In the genomic region with DNA sequence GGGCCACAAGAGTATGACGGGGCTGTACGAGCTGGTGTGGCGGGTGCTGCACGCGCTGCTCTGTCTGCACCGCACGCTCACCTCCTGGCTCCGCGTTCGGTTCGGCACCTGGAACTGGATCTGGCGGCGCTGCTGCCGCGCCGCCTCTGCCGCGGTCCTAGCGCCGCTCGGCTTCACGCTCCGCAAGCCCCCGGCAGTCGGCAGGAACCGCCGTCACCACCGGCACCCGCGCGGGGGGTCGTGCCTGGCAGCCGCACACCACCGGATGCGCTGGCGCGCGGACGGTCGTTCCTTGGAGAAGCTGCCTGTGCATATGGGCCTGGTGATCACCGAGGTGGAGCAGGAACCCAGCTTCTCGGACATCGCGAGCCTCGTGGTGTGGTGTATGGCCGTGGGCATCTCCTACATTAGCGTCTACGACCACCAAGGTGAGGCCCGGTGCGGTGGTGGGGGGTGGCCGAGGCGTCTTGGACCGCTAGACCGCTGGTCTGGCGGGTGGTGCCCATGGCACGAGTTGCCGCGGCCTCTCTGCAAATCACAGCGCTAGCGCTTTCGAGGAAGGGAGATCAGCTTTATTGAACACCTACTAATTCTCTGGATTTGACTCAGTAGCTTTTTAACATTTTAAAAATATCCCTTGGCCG, we compare ENCODE assay signal across 8 cellular contexts. TPM values are rescaled to one million over a fixed set of nuclear protein-coding genes. Genes with fewer than 3 reads are reported as not detected.
DNase-seq lines count a peak whose midpoint lies in the region; ATAC-seq lines count a peak whose summit lies in the region.
"Not testable (repeated sequence)": the region's sequence is repeated elsewhere in the genome, so short reads cannot be mapped to it uniquely, and the experiment has no call there.

No MANE protein-coding gene starts in this region.

- H3K9me3 Mint-ChIP-seq in activated CD4-positive, alpha-beta memory T cell treated with anti-CD3 and anti-CD28 coated beads for 36 hours = not testable (repeated sequence)

- intact Hi-C loops in activated CD4-positive, alpha-beta memory T cell treated with anti-CD3 and anti-CD28 coated beads for 36 hours (cut with micrococcal nuclease) = loop anchor here (1.0 to 5.0 kb wide), 5 partner anchors 73 to 1672 kb away; a partner anchor contains a TSS
- intact Hi-C loops in posterior cingulate gyrus (cut with DNase I) = loop anchor here (1.0 to 10.0 kb wide), 2 partner anchors 73 to 229 kb away; a partner anchor contains a TSS

- not testable (repeated sequence) for H3K27ac ChIP-seq in ACC112 (ENCODE audit: low read depth, low read length)
- peak overlapping the region; percentile 72 for H3K27ac ChIP-seq in KOPT-K1 (ENCODE audit: low read depth, low read length, poor library complexity, severe bottlenecking)

- H3K27me3 Mint-ChIP-seq in activated CD4-positive, alpha-beta memory T cell treated with anti-CD3 and anti-CD28 coated beads for 36 hours = not testable (repeated sequence)

- H3K79me2 ChIP-seq in ACC112 (ENCODE audit: control insufficient read depth, insufficient read depth, low read length, unreplicated experiment) = peaks cover 53% of the 10 kb centered on the region

- peaks cover 15% of the 10 kb centered on the region for H3K4me1 ChIP-seq in ACC112 (ENCODE audit: control insufficient read depth, insufficient read depth, low read length, unreplicated experiment)

- H3K27ac Mint-ChIP-seq in activated CD4-positive, alpha-beta memory T cell treated with anti-CD3 and anti-CD28 coated beads for 36 hours = peak overlapping the region; percentile 89

- not testable (repeated sequence) for H3K27me3 ChIP-seq in ACC112 (ENCODE audit: insufficient read depth, low read length)

- peaks cover 50% of the 10 kb centered on the region for H3K4me1 Mint-ChIP-seq in activated CD4-positive, alpha-beta memory T cell treated with anti-CD3 and anti-CD28 coated beads for 36 hours (ENCODE audit: low read depth)

- H2AFZ ChIP-seq in ACC112 (ENCODE audit: low read length, unreplicated experiment) = not testable (repeated sequence)

- peaks cover 18% of the 10 kb centered on the region for H3K36me3 ChIP-seq in ACC112 (ENCODE audit: insufficient read depth, low read length)
- peaks cover 20% of the 10 kb centered on the region for H3K36me3 ChIP-seq in KOPT-K1 (ENCODE audit: insufficient read depth, low read length)

- H3K4me3 Mint-ChIP-seq in activated CD4-positive, alpha-beta memory T cell treated with anti-CD3 and anti-CD28 coated beads for 36 hours = peak overlapping the region; percentile 95

- POLR2A ChIA-PET in activated CD4-positive, alpha-beta memory T cell treated with anti-CD3 and anti-CD28 coated beads for 36 hours (lab: Charles Lee) = interaction anchor here (1.2 kb wide), 1 partner anchor 73 kb away, joined by 4 read pairs; a partner anchor contains a TSS

- DNase-seq in activated CD4-positive, alpha-beta memory T cell treated with anti-CD3 and anti-CD28 coated beads for 36 hours = peak; percentile 29
- DNase-seq in dermis blood vessel endothelial cell (peak; percentile 24), iPS-NIHi11 (ENCODE audit: low spot score) (peak; percentile 16), posterior cingulate gyrus (peak in 6 of 10 donors; percentile 15 to 82 (median 42))

- CTCF ChIA-PET in activated CD4-positive, alpha-beta memory T cell treated with anti-CD3 and anti-CD28 coated beads for 36 hours (lab: Charles Lee) = interaction anchor here (1.4 kb wide), 1 partner anchor 127 kb away, joined by 3 read pairs; no protein-coding TSS in a partner anchor

- peaks cover 20% of the 10 kb centered on the region for H3K36me3 Mint-ChIP-seq in activated CD4-positive, alpha-beta memory T cell treated with anti-CD3 and anti-CD28 coated beads for 36 hours

- ATAC-seq in GM18870 (IDR thresholded peaks at IDR 0.05; ENCODE audit: unreplicated experiment) (peak; percentile 15), HG02678 (IDR thresholded peaks at IDR 0.05; ENCODE audit: unreplicated experiment) (peak; percentile 25)

- H3K4me3 ChIP-seq in ACC112 (ENCODE audit: low read depth, low read length) = peak overlapping the region; percentile 92

- not testable (repeated sequence) for H3K9me3 ChIP-seq in KOPT-K1 (ENCODE audit: insufficient read depth, low read length, poor library complexity, severe bottlenecking)

RNA-seq across cellular contexts. Expression of a gene that starts 0.5 kb away (rescaled TPM):
- 10 to 100 TPM; 33.6 to 33.9 TPM for total RNA-seq in activated CD4-positive, alpha-beta memory T cell treated with anti-CD3 and anti-CD28 coated beads for 36 hours
- total RNA-seq in dermis blood vessel endothelial cell = 12.4 and 22.2 TPM in 2 replicates
